Comparison of ENCODE assay signal across 1 cellular context in genomic region chr3:11168406-11168805, GRCh38.
TF ChIP-seq lines count a peak whose summit lies in the region.

No MANE protein-coding gene starts in this region.

TF ChIP-seq in GM23338, 12 proteins besides CTCF, POLR2A, EP300 and RAD21 (continued from another document):
- no peak for TF ChIP-seq ZNF462 (CRISPR knock-in tag; IDR thresholded peaks at IDR 0.05)
